ENCODE assay signal across 8 cellular contexts in genomic region chr15:32994810-32995424, GRCh38.
A peak's percentile ranks its signal among the peaks of the same experiment; 100 is the strongest.
DNase-seq lines count a peak whose midpoint lies in the region; ATAC-seq and TF ChIP-seq lines count a peak whose summit lies in the region.

No MANE protein-coding gene starts in this region.

- H3K27me3 Mint-ChIP-seq in GM23338 (ENCODE audit: insufficient read depth, low read depth, poor library complexity) = no peaks in the 10 kb centered on the region

- no peak overlapping the region for H2AFZ ChIP-seq in GM23338

- H3K79me2 ChIP-seq in GM23338 (replicated peaks; ENCODE audit: insufficient read depth) = no peaks in the 10 kb centered on the region

- H3K4me3 Mint-ChIP-seq in GM23338 = no peak overlapping the region

- no peak overlapping the region for H3K27ac Mint-ChIP-seq in GM23338

- H3K4me3 ChIP-seq in AG09309 (ENCODE audit: control insufficient read depth, low read depth, low read length) (no peak overlapping the region), GM23338 (no peak overlapping the region), tibial artery (no peak overlapping the region)

- H3K9me3 ChIP-seq in tibial artery = peaks cover 0 to 6% (median 0%) of the 10 kb centered on the region in 3 donors

- ATAC-seq in GM23338 (no peak), GM21723 (IDR thresholded peaks at IDR 0.05; ENCODE audit: unreplicated experiment) (no peak)

- H3K9me3 Mint-ChIP-seq in GM23338 = peaks cover 2% of the 10 kb centered on the region; the same call in 1 of the 3 replicates

- H3K9me2 ChIP-seq in GM23338 (ENCODE audit: insufficient read depth) = peaks cover 4% of the 10 kb centered on the region; the same call in 1 of the 2 replicates

- H3K36me3 ChIP-seq in GM23338 (ENCODE audit: insufficient read depth) = no peaks in the 10 kb centered on the region
- no peaks in the 10 kb centered on the region for H3K36me3 ChIP-seq in tibial artery

- in situ Hi-C loops in SK-MEL-5 (cut with HindIII; ENCODE audit: low pct_unique_long_range_greater_than_20kb, low sequenced_read_pairs) = no loop called here

- intact Hi-C loops in tibial artery (cut with DNase I; ENCODE audit: low total_unique reads) = no loop called here

- H4K20me1 ChIP-seq in GM23338 (replicated peaks; ENCODE audit: insufficient read depth) = no peaks in the 10 kb centered on the region

- H3K4me1 ChIP-seq in GM23338 (ENCODE audit: insufficient read depth) (no peaks in the 10 kb centered on the region), tibial artery (no peaks in the 10 kb centered on the region)

- no peaks in the 10 kb centered on the region for H3K27me3 ChIP-seq in GM23338 (ENCODE audit: insufficient read depth)
- H3K27me3 ChIP-seq in tibial artery = peaks cover 0 to 2% of the 10 kb centered on the region in 2 donors

- H3K27ac ChIP-seq in GM23338 (ENCODE audit: low read depth) (no peak overlapping the region), tibial artery (no peak overlapping the region)

- no peak overlapping the region for H3K4me2 ChIP-seq in GM23338

- no peaks in the 10 kb centered on the region for H3K36me3 Mint-ChIP-seq in GM23338 (ENCODE audit: low read depth)

- DNase-seq in AG09309 (ENCODE audit: low read depth) (no peak), GM23338 (ENCODE audit: low spot score) (peak; percentile 52), SK-MEL-5 (ENCODE audit: low read depth, low spot score) (peak; percentile 38), fibroblast of the conjunctiva (ENCODE audit: low read depth) (peak; percentile 39), tibial artery (no peak), T-helper 2 cell (no peak)
- no peak for DNase-seq in stimulated activated CD4-positive, alpha-beta T cell treated with anti-CD3 and anti-CD28 coated beads, Interleukin-15, amount 100 ng/mL, for 24 hours

- peak; percentile 56 for TF ChIP-seq CTCF in AG09309 (IDR thresholded peaks at IDR 0.05; ENCODE audit: control insufficient read depth, insufficient read depth, low read depth, low read length, missing control alignments)
- TF ChIP-seq CTCF in GM23338 (conservative IDR thresholded peaks at IDR 0.05; ENCODE audit: low read depth in 2 of 2) = peak; percentile 46 to 68
- peak; percentile 46 to 53 for TF ChIP-seq CTCF in tibial artery (IDR thresholded peaks at IDR 0.05)

- H3F3A ChIP-seq in GM23338 (replicated peaks; ENCODE audit: low read depth) = no peaks in the 10 kb centered on the region

- H3K4me1 Mint-ChIP-seq in GM23338 = peaks cover 8% of the 10 kb centered on the region

TF ChIP-seq in GM23338, 12 proteins besides CTCF, POLR2A, EP300 and RAD21 (continues in another document):
- no peak for TF ChIP-seq CREB1 (CRISPR knock-in tag; IDR thresholded peaks at IDR 0.05; ENCODE audit: low read depth)
- no peak for TF ChIP-seq NANOG (IDR thresholded peaks at IDR 0.05; ENCODE audit: borderline replicate concordance)
- no peak for TF ChIP-seq ZNF331 (CRISPR knock-in tag; IDR thresholded peaks at IDR 0.05; ENCODE audit: low read depth)
- no peak for TF ChIP-seq STAT1 (IDR thresholded peaks at IDR 0.05; ENCODE audit: unreplicated experiment)
- TF ChIP-seq ZNF114 (CRISPR knock-in tag; IDR thresholded peaks at IDR 0.05) = no peak
- TF ChIP-seq EZH2 (IDR thresholded peaks at IDR 0.05; ENCODE audit: low read depth, unreplicated experiment) = no peak
- no peak for TF ChIP-seq ZNF462 (CRISPR knock-in tag; IDR thresholded peaks at IDR 0.05)
- TF ChIP-seq POLR2AphosphoS5 (IDR thresholded peaks at IDR 0.05; ENCODE audit: low read depth) = no peak
- TF ChIP-seq EZH2phosphoT487 (IDR thresholded peaks at IDR 0.05; ENCODE audit: unreplicated experiment) = no peak
- no peak for TF ChIP-seq ETS1 (IDR thresholded peaks at IDR 0.05)
- TF ChIP-seq JUNB (IDR thresholded peaks at IDR 0.05; ENCODE audit: unreplicated experiment) = no peak

Comparison
In these comparisons a context has a peak if more than half of its experiments do, and no peak if none do; other contexts are left out.
1. DNase-seq: peak in GM23338 (single experiment), SK-MEL-5 (single experiment) and fibroblast of the conjunctiva (single experiment); none in AG09309 (single experiment), tibial artery (0 of 2), stimulated activated CD4-positive, alpha-beta T cell treated with anti-CD3 and anti-CD28 coated beads, Interleukin-15, amount 100 ng/mL, for 24 hours (single experiment) and T-helper 2 cell (0 of 5).
2. Peak in every context shown above with its lines, with median percentiles within 50 percentile points of each other: CTCF ChIP-seq.